Comparison of ENCODE assay signal across 10 cellular contexts in the genomic region with DNA sequence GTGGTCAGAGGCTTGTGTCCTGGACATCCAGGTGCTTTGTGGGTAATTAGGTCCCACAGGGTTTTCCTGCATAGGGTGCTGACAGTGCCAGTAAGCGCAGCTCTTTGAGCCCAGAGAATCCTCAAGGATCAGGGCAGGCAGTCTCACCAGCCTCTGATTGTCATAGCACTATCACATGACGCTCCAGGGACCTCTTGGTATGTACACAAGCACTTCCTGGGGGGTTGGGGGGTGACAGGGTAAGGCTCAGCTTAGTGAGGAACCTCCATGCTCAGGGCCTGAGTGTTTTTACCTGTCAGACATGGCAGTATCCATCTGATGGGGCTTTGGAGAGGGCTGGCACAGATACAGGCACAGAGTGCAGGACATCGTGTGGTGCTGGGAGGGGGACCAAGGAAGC. TPM values are rescaled to one million over a fixed set of nuclear protein-coding genes. Genes with fewer than 3 reads are reported as not detected.
DNase-seq lines count a peak whose midpoint lies in the region; ATAC-seq lines count a peak whose summit lies in the region.
"Had no signal": no experiment of that assay in that cellular context is flagged by ENCODE, and none has a peak within 500 bp of the region (broad histone marks: within the 10 kb centered on the region; RNA-seq: fewer than 3 reads in every experiment).

No MANE protein-coding gene starts in this region.

- no peak for ATAC-seq in naive B cell (ENCODE audit: low read depth in 2 of 2)
- ATAC-seq in HG03520 (IDR thresholded peaks at IDR 0.05; ENCODE audit: unreplicated experiment), result no peak

- peaks cover 66% of the 10 kb centered on the region for H3K4me1 ChIP-seq in SJSA1 (replicated peaks)

- H3K4me3 Mint-ChIP-seq in activated naive CD8-positive, alpha-beta T cell, result peak overlapping the region; percentile 13
- peak overlapping the region; percentile 32 to 94 (median 67) for H3K4me3 Mint-ChIP-seq in naive B cell

- peak overlapping the region; percentile 87 for H3K27ac Mint-ChIP-seq in activated naive CD8-positive, alpha-beta T cell
- H3K27ac Mint-ChIP-seq in naive B cell, result peak overlapping the region; percentile 32 to 96 (median 85)

- H3K27me3 ChIP-seq in SJSA1 (replicated peaks), result no peaks in the 10 kb centered on the region

- 0 out of 2 replicates have a peak, but pooled peaks cover 3% of the 10 kb centered on the region for H3K9me3 ChIP-seq in SJSA1 (replicated peaks)

- H3K4me3 ChIP-seq in SJSA1, result no peak overlapping the region

- H3K36me3 Mint-ChIP-seq in activated naive CD8-positive, alpha-beta T cell, result no peaks in the 10 kb centered on the region
- H3K36me3 Mint-ChIP-seq in naive B cell, result no peaks in the 10 kb centered on the region

- peak overlapping the region; percentile 64 for H3K27ac ChIP-seq in SJSA1

- DNase-seq in ELR (ENCODE audit: low read depth), result peak; percentile 59
- DNase-seq in SJSA1 (ENCODE audit: low read depth in 1 of 2, low spot score in 2 of 2), result peak; percentile 59 to 78
- DNase-seq in naive B cell, result peak; percentile 26
- no peak for DNase-seq in NCI-H146 treated with DMSO at 0.1 percent for 48 hours (lab: John Stamatoyannopoulos, UW; ENCODE audit: unreplicated experiment)
- no peak for DNase-seq in NOMO-1 treated with DMSO at 0.1 percent for 48 hours (lab: John Stamatoyannopoulos, UW; ENCODE audit: unreplicated experiment)
- no peak for DNase-seq in HuH-7.5 (ENCODE audit: low spot score)
- DNase-seq: NCI-H2107, occipital lobe had no signal

- H3K36me3 ChIP-seq in SJSA1, result peaks cover 25% of the 10 kb centered on the region

- H3K4me1 Mint-ChIP-seq in activated naive CD8-positive, alpha-beta T cell (ENCODE audit: low read depth), result peaks cover 85% of the 10 kb centered on the region
- peaks cover 41 to 55% (median 47%) of the 10 kb centered on the region in 3 donors for H3K4me1 Mint-ChIP-seq in naive B cell

- H3K27me3 Mint-ChIP-seq in activated naive CD8-positive, alpha-beta T cell, result no peaks in the 10 kb centered on the region
- H3K27me3 Mint-ChIP-seq in naive B cell, result no peaks in the 10 kb centered on the region

- H3K9me3 Mint-ChIP-seq in activated naive CD8-positive, alpha-beta T cell (ENCODE audit: low read depth), result no peaks in the 10 kb centered on the region
- H3K9me3 Mint-ChIP-seq in naive B cell, result no peaks in the 10 kb centered on the region

RNA-seq across cellular contexts. Expression of a gene that starts 27.9 kb away (rescaled TPM):
- total RNA-seq in SJSA1 (2014; rRNA removed; shearing (Covaris generic)), result 0.05 TPM in 1 of 2 replicates, not detected in the other
- under 1 TPM in 1 of 6 donors, not detected in 5; 0.09 TPM for polyA plus RNA-seq in naive B cell (ENCODE audit: low read depth in 6 of 6)
- total RNA-seq: occipital lobe had no signal

Comparison
In these comparisons a context has a peak if more than half of its experiments do, and no peak if none do; other contexts are left out.
1. DNase-seq: peak in ELR (single experiment), SJSA1 (2 of 2) and naive B cell (single experiment); none in NCI-H146 treated with DMSO at 0.1 percent for 48 hours (single experiment), NOMO-1 treated with DMSO at 0.1 percent for 48 hours (single experiment) and HuH-7.5 (single experiment).